8 cellular contexts compared by ENCODE assay signal in the genomic region with DNA sequence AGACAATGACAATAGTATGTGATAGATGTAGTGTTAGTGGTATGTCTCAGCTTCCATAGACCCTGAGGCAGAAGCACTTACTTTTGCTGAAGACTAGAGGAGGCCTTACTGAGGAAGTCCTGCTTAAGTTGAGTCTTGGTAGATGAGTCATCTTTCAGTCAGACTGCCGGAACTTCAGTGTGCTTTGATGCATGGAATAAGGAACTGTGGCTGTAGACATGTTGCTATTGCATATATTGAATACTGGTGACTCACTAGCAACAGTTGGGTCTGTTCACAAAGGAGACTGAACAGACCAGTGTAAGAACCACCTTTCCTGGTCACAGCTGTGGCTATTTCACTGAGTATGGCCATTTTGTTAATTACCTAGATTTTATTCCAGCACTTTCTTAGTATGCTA.
A peak's percentile ranks its signal among the peaks of the same experiment; 100 is the strongest.
DNase-seq lines count a peak whose midpoint lies in the region; ATAC-seq and TF ChIP-seq lines count a peak whose summit lies in the region.

No MANE protein-coding gene starts in this region.

- peaks cover 12% of the 10 kb centered on the region for H3K9me3 ChIP-seq in HAP-1
- peaks cover 0 to 24% (median 3%) of the 10 kb centered on the region in 4 donors for H3K9me3 ChIP-seq in upper lobe of left lung
- H3K9me3 ChIP-seq in right lobe of liver: no peaks in the 10 kb centered on the region

- no peak overlapping the region for H2AK5ac ChIP-seq in mesendoderm (ENCODE audit: low read length)

- H3K36me3 ChIP-seq in mesendoderm (ENCODE audit: control insufficient read depth, insufficient read depth, low read length) (no peaks in the 10 kb centered on the region), HAP-1 (replicated peaks) (no peaks in the 10 kb centered on the region), upper lobe of left lung (no peaks in the 10 kb centered on the region), right lobe of liver (no peaks in the 10 kb centered on the region)

- no peaks in the 10 kb centered on the region for H3K79me2 ChIP-seq in mesendoderm (ENCODE audit: control insufficient read depth, insufficient read depth, low read length)

- H2BK120ac ChIP-seq in mesendoderm (ENCODE audit: low read depth, low read length): no peak overlapping the region

- H4K8ac ChIP-seq in mesendoderm (ENCODE audit: low read depth, low read length): no peak overlapping the region

- TF ChIP-seq POLR2A in upper lobe of left lung (IDR thresholded peaks at IDR 0.05): no peak
- TF ChIP-seq POLR2A in right lobe of liver (IDR thresholded peaks at IDR 0.05): no peak

- intact Hi-C loops in right lobe of liver (cut with DNase I): no loop called here

- no CpG with 5 or more reads among the region's 1 CpG for WGBS in mesendoderm (ENCODE audit: extremely low coverage, insufficient coverage, low lambda C conversion rate)
- 40 to 61% methylated on average over 1 of the region's 1 CpG for WGBS in upper lobe of left lung, 2 donors
- WGBS in right lobe of liver (ENCODE audit: insufficient coverage, low coverage, low lambda C conversion rate, missing lambda C conversion rate): 50% methylated on average over 1 of the region's 1 CpG

- no peak overlapping the region for H3K56ac ChIP-seq in mesendoderm (ENCODE audit: low read length)

- H2BK15ac ChIP-seq in mesendoderm (replicated peaks; ENCODE audit: low read depth): no peak overlapping the region

- peak; percentile 85 for DNase-seq in NOMO-1 treated with dmso at 0.1 percent for 144 hours (lab: John Stamatoyannopoulos, UW; ENCODE audit: unreplicated experiment)
- DNase-seq in mesendoderm: peak; percentile 85
- no peak for DNase-seq in HAP-1 (ENCODE audit: low spot score in 2 of 2)
- DNase-seq in upper lobe of left lung: no peak
- no peak for DNase-seq in right lobe of liver
- DNase-seq in HCEC 1CT: no peak

- H3K4me1 ChIP-seq in mesendoderm (ENCODE audit: control insufficient read depth, low read depth, low read length) (peaks cover 1% of the 10 kb centered on the region), HAP-1 (no peaks in the 10 kb centered on the region), upper lobe of left lung (no peaks in the 10 kb centered on the region), right lobe of liver (no peaks in the 10 kb centered on the region)

- H3K4me3 ChIP-seq in mesendoderm (ENCODE audit: low read length) (no peak overlapping the region), HAP-1 (no peak overlapping the region), upper lobe of left lung (no peak overlapping the region), right lobe of liver (no peak overlapping the region)

- TF ChIP-seq EP300 in upper lobe of left lung (IDR thresholded peaks at IDR 0.05): no peak

- ATAC-seq in GM19043 (IDR thresholded peaks at IDR 0.05; ENCODE audit: low read depth, unreplicated experiment) (peak; percentile 99), HG02981 (IDR thresholded peaks at IDR 0.05; ENCODE audit: unreplicated experiment) (peak; percentile 99), upper lobe of left lung (ENCODE audit: low FRiP score in 2 of 2) (no peak), right lobe of liver (no peak)

- H3K23ac ChIP-seq in mesendoderm (ENCODE audit: low read length): no peak overlapping the region

- no peaks in the 10 kb centered on the region for H3K27me3 ChIP-seq in mesendoderm (ENCODE audit: insufficient read depth, low read length, poor library complexity)
- no peaks in the 10 kb centered on the region for H3K27me3 ChIP-seq in HAP-1 (ENCODE audit: low read depth)
- no peaks in the 10 kb centered on the region for H3K27me3 ChIP-seq in upper lobe of left lung
- H3K27me3 ChIP-seq in right lobe of liver: no peaks in the 10 kb centered on the region

- H3K18ac ChIP-seq in mesendoderm (ENCODE audit: low read length): no peak overlapping the region

- H4K5ac ChIP-seq in mesendoderm (ENCODE audit: low read length): no peak overlapping the region

- H3K9ac ChIP-seq in mesendoderm (ENCODE audit: low read length): no peak overlapping the region

- no peak overlapping the region for H3K4me2 ChIP-seq in mesendoderm (ENCODE audit: low read length)

- no peak overlapping the region for H3K4ac ChIP-seq in mesendoderm (ENCODE audit: low read depth, low read length)

- TF ChIP-seq CTCF in upper lobe of left lung (IDR thresholded peaks at IDR 0.05) (no peak), right lobe of liver (IDR thresholded peaks at IDR 0.05) (no peak)

- H3K79me1 ChIP-seq in mesendoderm (ENCODE audit: low read length): no peaks in the 10 kb centered on the region

- H3K27ac ChIP-seq in mesendoderm (ENCODE audit: low read depth, low read length) (no peak overlapping the region), upper lobe of left lung (no peak overlapping the region), right lobe of liver (no peak overlapping the region)

- in situ Hi-C loops in HAP-1 (cut with MboI; ENCODE audit: low sequenced_read_pairs): no loop called here

- H2BK5ac ChIP-seq in mesendoderm (ENCODE audit: low read length): no peak overlapping the region

Comparison
In these comparisons a context has a peak if more than half of its experiments do, and no peak if none do; other contexts are left out.
1. ATAC-seq: peak in GM19043 (single experiment) and HG02981 (single experiment); none in upper lobe of left lung (0 of 2) and right lobe of liver (0 of 4).
2. DNase-seq: peak in NOMO-1 treated with dmso at 0.1 percent for 144 hours (single experiment) and mesendoderm (single experiment); none in HAP-1 (0 of 2), upper lobe of left lung (0 of 2), right lobe of liver (0 of 3) and HCEC 1CT (single experiment).